9 cellular contexts compared by ENCODE assay signal in genomic region chr22:42268852-42269406, GRCh38. TPM values are rescaled to one million over a fixed set of nuclear protein-coding genes. Genes with fewer than 3 reads are reported as not detected.
DNase-seq lines count a peak whose midpoint lies in the region; ATAC-seq and TF ChIP-seq lines count a peak whose summit lies in the region.
"Had no signal": no experiment of that assay in that cellular context is flagged by ENCODE, and none has a peak within 500 bp of the region (broad histone marks: within the 10 kb centered on the region; RNA-seq: fewer than 3 reads in every experiment).

No MANE protein-coding gene starts in this region.

- H3K4me1 ChIP-seq in adipocyte (ENCODE audit: control insufficient read depth, insufficient read depth, low read length) = peaks cover 8% of the 10 kb centered on the region
- peaks cover 0 to 27% (median 16%) of the 10 kb centered on the region in 4 donors for H3K4me1 ChIP-seq in transverse colon

- 6 to 8% methylated on average over 9 of the region's 9 CpGs for WGBS in lower leg skin, 2 donors
- WGBS in transverse colon (ENCODE audit: low coverage in 1 of 2), 2 donors = 11 to 20% methylated on average over 1 to 9 of the region's 9 CpGs

- TF ChIP-seq POLR2A in lower leg skin (IDR thresholded peaks at IDR 0.05) = no peak
- TF ChIP-seq POLR2A in transverse colon (IDR thresholded peaks at IDR 0.05) = no peak

- H3K4me3 ChIP-seq in adipocyte (ENCODE audit: low read length) = peak overlapping the region; percentile 92
- peak overlapping the region; percentile 93 for H3K4me3 ChIP-seq in lower leg skin (ENCODE audit: low read depth, poor library complexity, severe bottlenecking)
- peak overlapping the region; percentile 70 to 98 (median 87) for H3K4me3 ChIP-seq in transverse colon

- H3K27ac ChIP-seq in transverse colon = peak overlapping the region; percentile 91 to 97 (median 96)

- H3K36me3 Mint-ChIP-seq in activated naive CD4-positive, alpha-beta T cell treated with anti-CD3 and anti-CD28 coated beads, Interleukin-2, amount 50 U/mL, for 24 hours = no peaks in the 10 kb centered on the region

- H3K9me3 Mint-ChIP-seq in activated naive CD4-positive, alpha-beta T cell treated with anti-CD3 and anti-CD28 coated beads, Interleukin-2, amount 50 U/mL, for 24 hours = no peaks in the 10 kb centered on the region

- in situ Hi-C loops in transverse colon (cut with MboI; ENCODE audit: low pct_ligation_motif_present in 1 of 4, low pct_unique_long_range_greater_than_20kb in 1 of 4, low sequenced_read_pairs in 3 of 4) = no loop called here

- TF ChIP-seq CTCF in lower leg skin (IDR thresholded peaks at IDR 0.05) (no peak), transverse colon (IDR thresholded peaks at IDR 0.05) (no peak)

- peak overlapping the region; percentile 85 for H3K27ac Mint-ChIP-seq in activated naive CD4-positive, alpha-beta T cell treated with anti-CD3 and anti-CD28 coated beads, Interleukin-2, amount 50 U/mL, for 24 hours

- H3K27me3 Mint-ChIP-seq in activated naive CD4-positive, alpha-beta T cell treated with anti-CD3 and anti-CD28 coated beads, Interleukin-2, amount 50 U/mL, for 24 hours = no peaks in the 10 kb centered on the region

- intact Hi-C loops in lower leg skin (cut with DNase I; ENCODE audit: low total_unique reads) = no loop called here
- intact Hi-C loops in transverse colon (cut with DNase I; ENCODE audit: low total_unique reads) = no loop called here

- H3K4me1 Mint-ChIP-seq in activated naive CD4-positive, alpha-beta T cell treated with anti-CD3 and anti-CD28 coated beads, Interleukin-2, amount 50 U/mL, for 24 hours = peaks cover 50% of the 10 kb centered on the region

- H3K36me3 ChIP-seq in adipocyte (ENCODE audit: control insufficient read depth, insufficient read depth, low read length, severe bottlenecking) (no peaks in the 10 kb centered on the region), transverse colon (no peaks in the 10 kb centered on the region)

- H3K9me3 ChIP-seq in adipocyte (ENCODE audit: control insufficient read depth, low read length) (no peaks in the 10 kb centered on the region), transverse colon (no peaks in the 10 kb centered on the region)

- DNase-seq in activated naive CD4-positive, alpha-beta T cell treated with anti-CD3 and anti-CD28 coated beads, Interleukin-2, amount 50 U/mL, for 16 hours = no peak
- DNase-seq in adipocyte (ENCODE audit: low read depth) (peak; percentile 58), lower leg skin (ENCODE audit: low spot score in 2 of 2) (peak in 1 of 2 donors; percentile 26), transverse colon (no peak), SK-N-DZ (ENCODE audit: low spot score) (no peak)
- DNase-seq: NCI-H2107 had no signal

- peak overlapping the region; percentile 90 for H3K4me3 Mint-ChIP-seq in activated naive CD4-positive, alpha-beta T cell treated with anti-CD3 and anti-CD28 coated beads, Interleukin-2, amount 50 U/mL, for 24 hours

- peak overlapping the region; percentile 88 for H3K9ac ChIP-seq in adipocyte (ENCODE audit: low read length)

- no peak for TF ChIP-seq EP300 in transverse colon (IDR thresholded peaks at IDR 0.05; ENCODE audit: low read depth)

- ATAC-seq in HG02759 (IDR thresholded peaks at IDR 0.05; ENCODE audit: unreplicated experiment) (no peak), GM21447 (IDR thresholded peaks at IDR 0.05; ENCODE audit: unreplicated experiment) (no peak)

- H3K27me3 ChIP-seq in adipocyte (replicated peaks; ENCODE audit: control insufficient read depth, insufficient read depth, low read length) = no peaks in the 10 kb centered on the region
- no peaks in the 10 kb centered on the region for H3K27me3 ChIP-seq in transverse colon

RNA-seq across cellular contexts. Expression of gene TCF20, which starts 1.5 kb away (rescaled TPM):
- total RNA-seq in lower leg skin (10 to 100 TPM; 51.1 to 62.3 (median 58.4) TPM), transverse colon (10 to 100 TPM; 30.3 to 43.7 (median 42.3) TPM)
- polyA plus RNA-seq in SK-N-DZ (2014; cell fraction: cytosol; rRNA removed) = 25.2 and 27.9 TPM in 2 replicates
- polyA plus RNA-seq in SK-N-DZ (2014; cell fraction: nucleus; rRNA removed) = 9.5 and 14.0 TPM in 2 replicates
